In genomic region chr19:8626823-8627222, GRCh38 we compare ENCODE assay signal across 32 cellular contexts. TPM values are rescaled to one million over a fixed set of nuclear protein-coding genes. Genes with fewer than 3 reads are reported as not detected.
"Had no signal": no experiment of that assay in that cellular context is flagged by ENCODE, and none has a peak within 500 bp of the region (broad histone marks: within the 10 kb centered on the region; RNA-seq: fewer than 3 reads in every experiment).

No MANE protein-coding gene starts in this region.

- H3K36me3 ChIP-seq: ascending aorta, brain microvascular endothelial cell, gastrocnemius medialis, heart left ventricle had no signal

- H3K27me3 Mint-ChIP-seq: activated CD8-positive, alpha-beta T cell treated with anti-CD3 and anti-CD28 coated beads for 36 hours had no signal

- H3K27ac Mint-ChIP-seq: activated CD8-positive, alpha-beta T cell treated with anti-CD3 and anti-CD28 coated beads for 36 hours; activated naive CD4-positive, alpha-beta T cell treated with anti-CD3 and anti-CD28 coated beads for 36 hours; activated naive CD4-positive, alpha-beta T cell treated with anti-CD3 and anti-CD28 coated beads, Interleukin-2, amount 50 U/mL, for 24 hours; activated naive CD8-positive, alpha-beta T cell treated with anti-CD3 and anti-CD28 coated beads, Interleukin-2, amount 10 ng/mL, durations not matched to agents 7 days and 5 days; activated T-helper 1 cell treated with anti-CD3 and anti-CD28 coated beads, Interleukin-12 subunit alpha, Interleukin-12 subunit beta, Interleukin-2, Interleukin-4 antibody, amounts not matched to agents 30 ng/mL and 10 ng/mL and 1 ng/mL, durations not matched to agents 14 hours and 24 hours and 36 hours; activated T-helper 2 cell treated with anti-CD3 and anti-CD28 coated beads, Interferon-gamma antibody, Interleukin-2, Interleukin-4, amounts not matched to agents 10 μg/mL and 5 μg/mL and 100 μg/mL, durations not matched to agents 14 hours and 24 hours and 36 hours; dendritic cell treated with granulocyte-macrophage colony-stimulating factor and Interleukin-4, amounts not matched to agents 40 ng/mL and 50 ng/mL, for 4 days; endodermal cell had no signal

- H3K36me3 Mint-ChIP-seq: activated naive CD4-positive, alpha-beta T cell treated with anti-CD3 and anti-CD28 coated beads, Interleukin-2, amount 50 U/mL, for 24 hours; activated naive CD8-positive, alpha-beta T cell treated with anti-CD3 and anti-CD28 coated beads, Interleukin-2, amount 10 ng/mL, durations not matched to agents 7 days and 5 days had no signal

- H3K27me3 ChIP-seq: ascending aorta, brain microvascular endothelial cell, dorsolateral prefrontal cortex, foreskin keratinocyte, gastrocnemius medialis, heart left ventricle had no signal

- H3K9me3 Mint-ChIP-seq: activated CD8-positive, alpha-beta T cell treated with anti-CD3 and anti-CD28 coated beads for 36 hours; activated naive CD4-positive, alpha-beta T cell treated with anti-CD3 and anti-CD28 coated beads for 36 hours; activated naive CD4-positive, alpha-beta T cell treated with anti-CD3 and anti-CD28 coated beads, Interleukin-2, amount 50 U/mL, for 24 hours; activated naive CD8-positive, alpha-beta T cell treated with anti-CD3 and anti-CD28 coated beads, Interleukin-2, amount 10 ng/mL, durations not matched to agents 7 days and 5 days; activated T-cell treated with anti-CD3 and anti-CD28 coated beads, Interleukin-2, amount 50 U/mL, for 4 hours; activated T-helper 1 cell treated with anti-CD3 and anti-CD28 coated beads, Interleukin-12 subunit alpha, Interleukin-12 subunit beta, Interleukin-2, Interleukin-4 antibody, amounts not matched to agents 30 ng/mL and 10 ng/mL and 1 ng/mL, durations not matched to agents 14 hours and 24 hours and 36 hours; activated T-helper 2 cell treated with anti-CD3 and anti-CD28 coated beads, Interferon-gamma antibody, Interleukin-2, Interleukin-4, amounts not matched to agents 10 μg/mL and 5 μg/mL and 100 μg/mL, durations not matched to agents 14 hours and 24 hours and 36 hours; central memory CD8-positive, alpha-beta T cell; endodermal cell had no signal

- H3K4me1 Mint-ChIP-seq: activated naive CD4-positive, alpha-beta T cell treated with anti-CD3 and anti-CD28 coated beads, Interleukin-2, amount 50 U/mL, for 24 hours; activated naive CD8-positive, alpha-beta T cell treated with anti-CD3 and anti-CD28 coated beads, Interleukin-2, amount 10 ng/mL, durations not matched to agents 7 days and 5 days; central memory CD8-positive, alpha-beta T cell had no signal

- ATAC-seq: activated CD8-positive, alpha-beta T cell treated with anti-CD3 and anti-CD28 coated beads for 36 hours; activated T-cell treated with anti-CD3 and anti-CD28 coated beads, Interleukin-2, amount 50 U/mL, for 4 hours; esophagus mucosa; foreskin keratinocyte; gastrocnemius medialis; heart left ventricle had no signal

- DNase-seq: activated CD4-positive, alpha-beta T cell treated with anti-CD3 and anti-CD28 coated beads for 1 hour; activated CD4-positive, alpha-beta T cell treated with anti-CD3 and anti-CD28 coated beads for 4 hours; activated CD4-positive, alpha-beta T cell treated with anti-CD3 and anti-CD28 coated beads, Interleukin-2, amount 50 U/mL, for 1 hour; activated CD4-positive, alpha-beta T cell treated with anti-CD3 and anti-CD28 coated beads, Interleukin-2, amount 50 U/mL, for 48 hours; activated CD8-positive, alpha-beta memory T cell treated with anti-CD3 and anti-CD28 coated beads for 24 hours; activated CD8-positive, alpha-beta T cell treated with anti-CD3 and anti-CD28 coated beads for 36 hours; activated effector memory CD4-positive, alpha-beta T cell treated with anti-CD3 and anti-CD28 coated beads, Interleukin-2, amount 50 U/mL, for 16 hours; activated naive CD4-positive, alpha-beta T cell treated with anti-CD3 and anti-CD28 coated beads for 36 hours; activated naive CD8-positive, alpha-beta T cell treated with anti-CD3 and anti-CD28 coated beads, Interleukin-2, amount 10 ng/mL, durations not matched to agents 7 days and 5 days; activated T-cell treated with anti-CD3 and anti-CD28 coated beads, Interleukin-2, amount 50 U/mL, for 4 hours; brain microvascular endothelial cell; dorsolateral prefrontal cortex; effector memory CD4-positive, alpha-beta T cell; endodermal cell; foreskin keratinocyte; gastrocnemius medialis; glutamatergic neuron; heart left ventricle; T-helper 2 cell had no signal

- H3K4me1 ChIP-seq: foreskin keratinocyte, gastrocnemius medialis, heart left ventricle had no signal

- H3K4me3 ChIP-seq: ascending aorta, coronary artery, dorsolateral prefrontal cortex, gastrocnemius medialis, heart left ventricle had no signal

- H3K9me3 ChIP-seq: gastrocnemius medialis had no signal

- H3K27ac ChIP-seq: ascending aorta, brain microvascular endothelial cell, coronary artery, dorsolateral prefrontal cortex, foreskin keratinocyte, gastrocnemius medialis, heart left ventricle had no signal

- H3K4me3 Mint-ChIP-seq: activated CD8-positive, alpha-beta T cell treated with anti-CD3 and anti-CD28 coated beads for 36 hours; activated naive CD4-positive, alpha-beta T cell treated with anti-CD3 and anti-CD28 coated beads for 36 hours; activated naive CD4-positive, alpha-beta T cell treated with anti-CD3 and anti-CD28 coated beads, Interleukin-2, amount 50 U/mL, for 24 hours; activated naive CD8-positive, alpha-beta T cell treated with anti-CD3 and anti-CD28 coated beads, Interleukin-2, amount 10 ng/mL, durations not matched to agents 7 days and 5 days; activated T-cell treated with anti-CD3 and anti-CD28 coated beads, Interleukin-2, amount 50 U/mL, for 4 hours; activated T-helper 1 cell treated with anti-CD3 and anti-CD28 coated beads, Interleukin-12 subunit alpha, Interleukin-12 subunit beta, Interleukin-2, Interleukin-4 antibody, amounts not matched to agents 30 ng/mL and 10 ng/mL and 1 ng/mL, durations not matched to agents 14 hours and 24 hours and 36 hours; central memory CD8-positive, alpha-beta T cell; dendritic cell treated with granulocyte-macrophage colony-stimulating factor and Interleukin-4, amounts not matched to agents 40 ng/mL and 50 ng/mL, for 4 days; endodermal cell had no signal

RNA-seq across cellular contexts. Expression of gene NFILZ, which starts 3.6 kb away (rescaled TPM):
- total RNA-seq: activated CD8-positive, alpha-beta T cell treated with anti-CD3 and anti-CD28 coated beads for 36 hours; activated naive CD4-positive, alpha-beta T cell treated with anti-CD3 and anti-CD28 coated beads for 36 hours; activated naive CD8-positive, alpha-beta T cell treated with anti-CD3 and anti-CD28 coated beads, Interleukin-2, amount 10 ng/mL, durations not matched to agents 7 days and 5 days; activated T-cell treated with anti-CD3 and anti-CD28 coated beads, Interleukin-2, amount 50 U/mL, for 4 hours; activated T-helper 1 cell treated with anti-CD3 and anti-CD28 coated beads, Interleukin-12 subunit alpha, Interleukin-12 subunit beta, Interleukin-2, Interleukin-4 antibody, amounts not matched to agents 30 ng/mL and 10 ng/mL and 1 ng/mL, durations not matched to agents 14 hours and 24 hours and 36 hours; activated T-helper 2 cell treated with anti-CD3 and anti-CD28 coated beads, Interferon-gamma antibody, Interleukin-2, Interleukin-4, amounts not matched to agents 10 μg/mL and 5 μg/mL and 100 μg/mL, durations not matched to agents 14 hours and 24 hours and 36 hours; ascending aorta; bronchial epithelial cell; cardiac septum; cerebellum; dorsolateral prefrontal cortex; endodermal cell; epithelial cell of proximal tubule; esophagus mucosa; foreskin keratinocyte; gastrocnemius medialis; heart left ventricle; T-helper 1 cell treated with Interleukin-12 subunit alpha and Interleukin-12 subunit beta and Interleukin-4 antibody, amounts not matched to agents 30 ng/mL and 1 ng/mL, for 36 hours had no signal
- polyA plus RNA-seq: foreskin keratinocyte, heart left ventricle had no signal

RNA-seq across cellular contexts. Expression of gene ADAMTS10, which starts 16.3 kb away (rescaled TPM):
- total RNA-seq: bronchial epithelial cell, foreskin keratinocyte had no signal
- polyA plus RNA-seq: foreskin keratinocyte had no signal

RNA-seq across cellular contexts. Expression of gene MYO1F, which starts 49.6 kb away (rescaled TPM):
- total RNA-seq: bronchial epithelial cell had no signal
